Comparison of ENCODE assay signal across 16 cellular contexts in genomic region chr7:128055668-128056067, GRCh38. TPM values are rescaled to one million over a fixed set of nuclear protein-coding genes. Genes with fewer than 3 reads are reported as not detected.
DNase-seq lines count a peak whose midpoint lies in the region; ATAC-seq and TF ChIP-seq lines count a peak whose summit lies in the region.
"Had no signal": no experiment of that assay in that cellular context is flagged by ENCODE, and none has a peak within 500 bp of the region (broad histone marks: within the 10 kb centered on the region; RNA-seq: fewer than 3 reads in every experiment).

No MANE protein-coding gene starts in this region.

- H3K9me3 ChIP-seq in Caco-2 (no peaks in the 10 kb centered on the region), tibial artery (no peaks in the 10 kb centered on the region)

- POLR2A ChIA-PET in Caco-2 (lab: Charles Lee): no interaction called here

- H3K36me3 Mint-ChIP-seq in Caco-2 (ENCODE audit: insufficient read depth, unreplicated experiment): peaks cover 25% of the 10 kb centered on the region
- H3K36me3 Mint-ChIP-seq in osteocyte (ENCODE audit: unreplicated experiment): peaks cover 4% of the 10 kb centered on the region

- H3K27ac Mint-ChIP-seq in Caco-2 (ENCODE audit: unreplicated experiment): peak overlapping the region; percentile 31
- peak overlapping the region; percentile 89 for H3K27ac Mint-ChIP-seq in osteocyte (ENCODE audit: unreplicated experiment)

- no peak for TF ChIP-seq CTCF in Caco-2 (IDR thresholded peaks at IDR 0.05; ENCODE audit: insufficient read depth in 1 of 2, low read depth in 1 of 2, low read length in 1 of 2, severe bottlenecking in 1 of 2, unreplicated experiment in 1 of 2)
- no peak for TF ChIP-seq CTCF in osteocyte (IDR thresholded peaks at IDR 0.05)
- no peak for TF ChIP-seq CTCF in tibial artery (IDR thresholded peaks at IDR 0.05)

- ATAC-seq in GM19452 (IDR thresholded peaks at IDR 0.05; ENCODE audit: unreplicated experiment) (no peak), GM18511 (IDR thresholded peaks at IDR 0.05; ENCODE audit: unreplicated experiment) (no peak)
- ATAC-seq: PC-3 had no signal

- H3K4me1 Mint-ChIP-seq in Caco-2 (ENCODE audit: low read depth, unreplicated experiment): no peaks in the 10 kb centered on the region
- peaks cover 40% of the 10 kb centered on the region for H3K4me1 Mint-ChIP-seq in osteocyte (ENCODE audit: unreplicated experiment)

- DNase-seq in Caco-2 (no peak), RPMI7951 (ENCODE audit: low read depth) (peak; percentile 49), dermis blood vessel endothelial cell (peak; percentile 13), osteocyte (ENCODE audit: extremely low spot score, unreplicated experiment) (no peak), tibial artery (no peak)
- DNase-seq: DMS79, GF-D8, HFFc6, KG1, NCI-H1048, NCI-H345, PC-3 had no signal

- H3K36me3 ChIP-seq in Caco-2 (ENCODE audit: control insufficient read depth, insufficient read depth, low read length) (no peaks in the 10 kb centered on the region), tibial artery (no peaks in the 10 kb centered on the region)

- no peaks in the 10 kb centered on the region for H3K9me3 Mint-ChIP-seq in Caco-2 (ENCODE audit: unreplicated experiment)
- no peaks in the 10 kb centered on the region for H3K9me3 Mint-ChIP-seq in osteocyte (ENCODE audit: unreplicated experiment)
- H3K9me3 Mint-ChIP-seq: CD14-positive monocyte, HFFc6 had no signal

- intact Hi-C loops in Caco-2 (cut with micrococcal nuclease; ENCODE audit: unreplicated experiment): no loop called here
- intact Hi-C loops in tibial artery (cut with DNase I; ENCODE audit: low total_unique reads): no loop called here

- H3K4me1 ChIP-seq in Caco-2: no peaks in the 10 kb centered on the region
- no peaks in the 10 kb centered on the region for H3K4me1 ChIP-seq in tibial artery

- no peak overlapping the region for H3K4me3 ChIP-seq in Caco-2 (ENCODE audit: low read depth, low read length)
- H3K4me3 ChIP-seq in tibial artery: no peak overlapping the region
- H3K4me3 ChIP-seq: SK-N-MC had no signal

- H3K27me3 Mint-ChIP-seq in Caco-2 (ENCODE audit: insufficient read depth, unreplicated experiment) (no peaks in the 10 kb centered on the region), osteocyte (ENCODE audit: unreplicated experiment) (no peaks in the 10 kb centered on the region)

- H3K27ac ChIP-seq in tibial artery: no peak overlapping the region
- H3K27ac ChIP-seq: SK-N-MC had no signal

- no peaks in the 10 kb centered on the region for H3K27me3 ChIP-seq in Caco-2 (replicated peaks; ENCODE audit: control insufficient read depth, insufficient read depth, low read length)
- H3K27me3 ChIP-seq in tibial artery: no peaks in the 10 kb centered on the region

- no TSS peak for BruUV-seq in Caco-2 (replicated peaks; lab: Mats Ljungman, UMichigan)

- no peak overlapping the region for H3K4me3 Mint-ChIP-seq in Caco-2 (ENCODE audit: unreplicated experiment)
- H3K4me3 Mint-ChIP-seq in osteocyte (ENCODE audit: unreplicated experiment): no peak overlapping the region
- H3K4me3 Mint-ChIP-seq: CD14-positive monocyte, HFFc6 had no signal

- CTCF ChIA-PET in Caco-2 (lab: Charles Lee): no interaction called here

RNA-seq across cellular contexts. Expression of gene LRRC4, which starts 24.4 kb away (rescaled TPM):
- total RNA-seq in Caco-2 (2022): not detected in 2 replicates
- under 0.01 TPM in 1 of 2 replicates, not detected in the other for total RNA-seq in RPMI7951 (2014; rRNA removed; shearing (Covaris generic))
- total RNA-seq in dermis blood vessel endothelial cell: 1.0 and 1.2 TPM in 2 replicates
- total RNA-seq in osteocyte: 0.29 and 0.70 TPM in 2 replicates

Comparison
In these comparisons a context has a peak if more than half of its experiments do, and no peak if none do; other contexts are left out.
1. DNase-seq: peak in RPMI7951 (single experiment) and dermis blood vessel endothelial cell (single experiment); none in Caco-2 (0 of 2), osteocyte (single experiment) and tibial artery (0 of 2).